Comparison of ENCODE assay signal across 8 cellular contexts in genomic region chr7:26200444-26201260, GRCh38. TPM values are rescaled to one million over a fixed set of nuclear protein-coding genes. Genes with fewer than 3 reads are reported as not detected.
DNase-seq lines count a peak whose midpoint lies in the region; ATAC-seq and TF ChIP-seq lines count a peak whose summit lies in the region.

HNRNPA2B1 (minus strand) TSS chr7:26200746; CDS start chr7:26200577, 169 bp downstream.

- H3K4me3 Mint-ChIP-seq in activated T-cell treated with anti-CD3 and anti-CD28 coated beads, Interleukin-2, amount 50 U/mL, for 4 hours: peak within 1 kb of the TSS; percentile 99

- no peaks in the 10 kb centered on the region for H3K9me3 ChIP-seq in Panc1 (ENCODE audit: control insufficient read depth, insufficient read depth, low read depth, low read length)
- no peaks in the 10 kb centered on the region for H3K9me3 ChIP-seq in mucosa of rectum (ENCODE audit: control insufficient read depth in 2 of 2, low read length in 2 of 2)

- TF ChIP-seq CTCF in Panc1 (IDR thresholded peaks at IDR 0.05): no peak

- CTCF ChIA-PET in Panc1 (lab: Charles Lee): no interaction called here

- DNase-seq in DMS53 (lab: John Stamatoyannopoulos, UW) (peak; percentile 100), KG1 (lab: John Stamatoyannopoulos, UW) (peak; percentile 99), Panc1 (ENCODE audit: low read depth, low spot score) (peak; percentile 99), erythroblast (lab: John Stamatoyannopoulos, UW) (peak; percentile 99)
- DNase-seq in activated T-cell treated with anti-CD3 and anti-CD28 coated beads, Interleukin-2, amount 50 U/mL, for 4 hours: peak; percentile 97
- DNase-seq in stimulated activated CD8-positive, alpha-beta memory T cell treated with anti-CD3 and anti-CD28 coated beads, Interleukin-4, amount 100 ng/mL, for 48 hours: peak; percentile 99

- in situ Hi-C loops in Panc1 (cut with HindIII; ENCODE audit: low pct_unique_long_range_greater_than_20kb, low sequenced_read_pairs): no loop called here

- ATAC-seq in GM21723 (IDR thresholded peaks at IDR 0.05; ENCODE audit: unreplicated experiment) (peak; percentile 55), Panc1 (peak; percentile 80)
- ATAC-seq in activated T-cell treated with anti-CD3 and anti-CD28 coated beads, Interleukin-2, amount 50 U/mL, for 4 hours: peak; percentile 70 to 73

- BruUV-seq in Panc1 (replicated peaks; lab: Mats Ljungman, UMichigan): no TSS peak

- H3K27me3 ChIP-seq in Panc1 (ENCODE audit: control insufficient read depth, insufficient read depth, low read length): no peaks in the 10 kb centered on the region
- H3K27me3 ChIP-seq in mucosa of rectum (ENCODE audit: control insufficient read depth in 2 of 2, insufficient read depth in 2 of 2, low read length in 2 of 2): no peaks in the 10 kb centered on the region

- peaks cover 58% of the 10 kb centered on the region for H3K36me3 Mint-ChIP-seq in activated T-cell treated with anti-CD3 and anti-CD28 coated beads, Interleukin-2, amount 50 U/mL, for 4 hours (ENCODE audit: insufficient read depth)

- no peaks in the 10 kb centered on the region for H3K9me3 Mint-ChIP-seq in activated T-cell treated with anti-CD3 and anti-CD28 coated beads, Interleukin-2, amount 50 U/mL, for 4 hours

- peaks cover 3% of the 10 kb centered on the region for H3K27me3 Mint-ChIP-seq in activated T-cell treated with anti-CD3 and anti-CD28 coated beads, Interleukin-2, amount 50 U/mL, for 4 hours (ENCODE audit: low read depth)

- H3K4me3 ChIP-seq in Panc1 (ENCODE audit: low read depth in 2 of 2, low read length in 2 of 2) (peak within 1 kb of the TSS; percentile 97 to 98), mucosa of rectum (ENCODE audit: low read length in 2 of 2) (peak within 1 kb of the TSS; percentile 92 to 100)

- H3K4me1 ChIP-seq in Panc1 (ENCODE audit: control insufficient read depth, insufficient read depth, low read length) (peaks cover 40% of the 10 kb centered on the region), mucosa of rectum (ENCODE audit: control insufficient read depth in 2 of 2, insufficient read depth in 2 of 2, low read length in 2 of 2) (peaks cover 25 to 30% of the 10 kb centered on the region in 2 donors)

- H3K27ac ChIP-seq in Panc1 (ENCODE audit: low read length): peak within 1 kb of the TSS; percentile 100
- peak within 1 kb of the TSS; percentile 100 for H3K27ac ChIP-seq in mucosa of rectum (ENCODE audit: low read depth in 2 of 2, low read length in 2 of 2)

- H3K36me3 ChIP-seq in Panc1 (ENCODE audit: control insufficient read depth, insufficient read depth, low read length) (peaks cover 64% of the 10 kb centered on the region), mucosa of rectum (ENCODE audit: control insufficient read depth in 2 of 2, insufficient read depth in 2 of 2, low read length in 2 of 2) (peaks cover 18 to 19% of the 10 kb centered on the region in 2 donors)

- peaks cover 46% of the 10 kb centered on the region for H3K4me1 Mint-ChIP-seq in activated T-cell treated with anti-CD3 and anti-CD28 coated beads, Interleukin-2, amount 50 U/mL, for 4 hours (ENCODE audit: low read depth)

- intact Hi-C loops in Panc1 (cut with micrococcal nuclease; ENCODE audit: unreplicated experiment): loop anchor here (5.0 kb wide), 1 partner anchor 467 kb away; no protein-coding TSS in a partner anchor

- TF ChIP-seq POLR2A in erythroblast (IDR thresholded peaks at IDR 0.05; ENCODE audit: low read length): peak; percentile 100

- H3K9ac ChIP-seq in mucosa of rectum (ENCODE audit: low read depth in 1 of 2, low read length in 2 of 2): peak within 1 kb of the TSS; percentile 100

- POLR2A ChIA-PET in Panc1 (lab: Charles Lee): interaction anchor here (0.6 to 1.2 kb wide), 5 partner anchors 12 to 169 kb away, joined by 3 to 6 read pairs (median 3); no protein-coding TSS in a partner anchor

RNA-seq across cellular contexts. Expression of gene HNRNPA2B1, which starts in this region (rescaled TPM):
- 819 TPM for total RNA-seq in Panc1 (2021; ENCODE audit: unreplicated experiment)
- 815 TPM for polyA plus RNA-seq in Panc1 (2012; ENCODE audit: insufficient read length)
- 100 to 1,000 TPM; 912 to 975 (median 924) TPM for total RNA-seq in activated T-cell treated with anti-CD3 and anti-CD28 coated beads, Interleukin-2, amount 50 U/mL, for 4 hours

Comparison
In these comparisons a context has a peak if more than half of its experiments do, and no peak if none do; other contexts are left out.
1. Peak in every context shown above with its lines: DNase-seq, ATAC-seq, H3K4me3 ChIP-seq and H3K27ac ChIP-seq.